1 cellular context compared by ENCODE assay signal in genomic region chrX:74422029-74422352, GRCh38.
TF ChIP-seq lines count a peak whose summit lies in the region.

No MANE protein-coding gene starts in this region.

TF ChIP-seq in GM23338, 12 proteins besides CTCF, POLR2A, EP300 and RAD21 (continued from another document):
- TF ChIP-seq, protein P1, sequence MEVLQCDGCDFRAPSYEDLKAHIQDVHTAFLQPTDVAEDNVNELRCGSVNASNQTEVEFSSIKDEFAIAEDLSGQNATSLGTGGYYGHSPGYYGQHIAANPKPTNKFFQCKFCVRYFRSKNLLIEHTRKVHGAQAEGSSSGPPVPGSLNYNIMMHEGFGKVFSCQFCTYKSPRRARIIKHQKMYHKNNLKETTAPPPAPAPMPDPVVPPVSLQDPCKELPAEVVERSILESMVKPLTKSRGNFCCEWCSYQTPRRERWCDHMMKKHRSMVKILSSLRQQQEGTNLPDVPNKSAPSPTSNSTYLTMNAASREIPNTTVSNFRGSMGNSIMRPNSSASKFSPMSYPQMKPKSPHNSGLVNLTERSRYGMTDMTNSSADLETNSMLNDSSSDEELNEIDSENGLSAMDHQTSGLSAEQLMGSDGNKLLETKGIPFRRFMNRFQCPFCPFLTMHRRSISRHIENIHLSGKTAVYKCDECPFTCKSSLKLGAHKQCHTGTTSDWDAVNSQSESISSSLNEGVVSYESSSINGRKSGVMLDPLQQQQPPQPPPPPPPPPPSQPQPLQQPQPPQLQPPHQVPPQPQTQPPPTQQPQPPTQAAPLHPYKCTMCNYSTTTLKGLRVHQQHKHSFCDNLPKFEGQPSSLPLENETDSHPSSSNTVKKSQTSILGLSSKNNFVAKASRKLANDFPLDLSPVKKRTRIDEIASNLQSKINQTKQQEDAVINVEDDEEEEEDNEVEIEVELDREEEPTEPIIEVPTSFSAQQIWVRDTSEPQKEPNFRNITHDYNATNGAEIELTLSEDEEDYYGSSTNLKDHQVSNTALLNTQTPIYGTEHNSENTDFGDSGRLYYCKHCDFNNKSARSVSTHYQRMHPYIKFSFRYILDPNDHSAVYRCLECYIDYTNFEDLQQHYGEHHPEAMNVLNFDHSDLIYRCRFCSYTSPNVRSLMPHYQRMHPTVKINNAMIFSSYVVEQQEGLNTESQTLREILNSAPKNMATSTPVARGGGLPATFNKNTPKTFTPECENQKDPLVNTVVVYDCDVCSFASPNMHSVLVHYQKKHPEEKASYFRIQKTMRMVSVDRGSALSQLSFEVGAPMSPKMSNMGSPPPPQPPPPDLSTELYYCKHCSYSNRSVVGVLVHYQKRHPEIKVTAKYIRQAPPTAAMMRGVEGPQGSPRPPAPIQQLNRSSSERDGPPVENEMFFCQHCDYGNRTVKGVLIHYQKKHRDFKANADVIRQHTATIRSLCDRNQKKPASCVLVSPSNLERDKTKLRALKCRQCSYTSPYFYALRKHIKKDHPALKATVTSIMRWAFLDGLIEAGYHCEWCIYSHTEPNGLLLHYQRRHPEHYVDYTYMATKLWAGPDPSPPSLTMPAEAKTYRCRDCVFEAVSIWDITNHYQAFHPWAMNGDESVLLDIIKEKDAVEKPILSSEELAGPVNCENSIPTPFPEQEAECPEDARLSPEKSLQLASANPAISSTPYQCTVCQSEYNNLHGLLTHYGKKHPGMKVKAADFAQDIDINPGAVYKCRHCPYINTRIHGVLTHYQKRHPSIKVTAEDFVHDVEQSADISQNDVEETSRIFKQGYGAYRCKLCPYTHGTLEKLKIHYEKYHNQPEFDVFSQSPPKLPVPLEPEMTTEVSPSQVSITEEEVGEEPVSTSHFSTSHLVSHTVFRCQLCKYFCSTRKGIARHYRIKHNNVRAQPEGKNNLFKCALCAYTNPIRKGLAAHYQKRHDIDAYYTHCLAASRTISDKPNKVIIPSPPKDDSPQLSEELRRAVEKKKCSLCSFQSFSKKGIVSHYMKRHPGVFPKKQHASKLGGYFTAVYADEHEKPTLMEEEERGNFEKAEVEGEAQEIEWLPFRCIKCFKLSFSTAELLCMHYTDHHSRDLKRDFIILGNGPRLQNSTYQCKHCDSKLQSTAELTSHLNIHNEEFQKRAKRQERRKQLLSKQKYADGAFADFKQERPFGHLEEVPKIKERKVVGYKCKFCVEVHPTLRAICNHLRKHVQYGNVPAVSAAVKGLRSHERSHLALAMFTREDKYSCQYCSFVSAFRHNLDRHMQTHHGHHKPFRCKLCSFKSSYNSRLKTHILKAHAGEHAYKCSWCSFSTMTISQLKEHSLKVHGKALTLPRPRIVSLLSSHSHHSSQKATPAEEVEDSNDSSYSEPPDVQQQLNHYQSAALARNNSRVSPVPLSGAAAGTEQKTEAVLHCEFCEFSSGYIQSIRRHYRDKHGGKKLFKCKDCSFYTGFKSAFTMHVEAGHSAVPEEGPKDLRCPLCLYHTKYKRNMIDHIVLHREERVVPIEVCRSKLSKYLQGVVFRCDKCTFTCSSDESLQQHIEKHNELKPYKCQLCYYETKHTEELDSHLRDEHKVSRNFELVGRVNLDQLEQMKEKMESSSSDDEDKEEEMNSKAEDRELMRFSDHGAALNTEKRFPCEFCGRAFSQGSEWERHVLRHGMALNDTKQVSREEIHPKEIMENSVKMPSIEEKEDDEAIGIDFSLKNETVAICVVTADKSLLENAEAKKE (CRISPR knock-in tag; IDR thresholded peaks at IDR 0.05) = no peak
- TF ChIP-seq ZNF331 (CRISPR knock-in tag; IDR thresholded peaks at IDR 0.05; ENCODE audit: low read depth) = no peak
- TF ChIP-seq POLR2AphosphoS5 (IDR thresholded peaks at IDR 0.05; ENCODE audit: low read depth) = no peak
- TF ChIP-seq CREB1 (CRISPR knock-in tag; IDR thresholded peaks at IDR 0.05; ENCODE audit: low read depth) = no peak
